Comparison of ENCODE assay signal across 18 cellular contexts in the genomic region with DNA sequence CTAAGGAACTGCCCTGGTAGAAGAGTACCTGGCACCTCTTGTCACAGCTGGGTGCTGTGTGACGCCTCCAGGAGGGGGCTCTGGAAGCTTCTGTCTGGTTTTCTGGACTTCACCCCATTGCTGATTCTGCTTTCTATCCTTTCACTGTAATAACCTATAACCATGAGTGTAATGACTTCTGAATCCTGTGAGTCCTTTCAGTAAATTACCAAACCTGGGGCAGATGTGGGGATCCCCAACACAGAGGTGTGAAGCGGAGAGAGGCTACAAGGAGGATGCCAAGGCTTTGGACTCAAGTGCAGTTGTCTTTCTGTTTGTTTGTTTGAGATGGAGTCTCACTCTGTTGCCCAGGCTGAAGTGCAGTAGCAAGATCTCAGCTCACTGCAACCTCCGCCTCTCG.
DNase-seq lines count a peak whose midpoint lies in the region; ATAC-seq and TF ChIP-seq lines count a peak whose summit lies in the region.
"Had no signal": no experiment of that assay in that cellular context is flagged by ENCODE, and none has a peak within 500 bp of the region (broad histone marks: within the 10 kb centered on the region; RNA-seq: fewer than 3 reads in every experiment).

No MANE protein-coding gene starts in this region.

- no peaks in the 10 kb centered on the region for H3K9me2 ChIP-seq in SK-N-SH

- H3K4me1 Mint-ChIP-seq in central memory CD8-positive, alpha-beta T cell = peaks cover 38% of the 10 kb centered on the region
- H3K4me1 Mint-ChIP-seq in stimulated activated naive CD8-positive, alpha-beta T cell treated with anti-CD3 and anti-CD28 coated beads, Interleukin-15, amount 100 ng/mL, for 72 hours = peaks cover 48% of the 10 kb centered on the region
- H3K4me1 Mint-ChIP-seq: H9 had no signal

- H3K9me3 ChIP-seq in SK-N-SH (no peaks in the 10 kb centered on the region), testis (no peaks in the 10 kb centered on the region)

- no peak for TF ChIP-seq RAD21 in SK-N-SH (IDR thresholded peaks at IDR 0.05; ENCODE audit: low read length)

- H3K4me3 Mint-ChIP-seq in central memory CD8-positive, alpha-beta T cell = no peak overlapping the region
- no peak overlapping the region for H3K4me3 Mint-ChIP-seq in stimulated activated naive CD8-positive, alpha-beta T cell treated with anti-CD3 and anti-CD28 coated beads, Interleukin-15, amount 100 ng/mL, for 72 hours
- H3K4me3 Mint-ChIP-seq: B cell, H9 had no signal

- 64% methylated on average over 4 of the region's 4 CpGs for WGBS in SK-N-SH (ENCODE audit: low lambda C conversion rate)
- WGBS in testis, 2 donors = 91 to 96% methylated on average over 4 of the region's 4 CpGs

- ATAC-seq in SK-N-SH treated with all-trans-retinoic acid at 6 μM for 48 hours (no peak), GM21825 (IDR thresholded peaks at IDR 0.05; ENCODE audit: unreplicated experiment) (no peak)
- no peak for ATAC-seq in central memory CD8-positive, alpha-beta T cell (replicated peaks; ENCODE audit: extremely low read depth, poor library complexity, severe bottlenecking)
- peak; percentile 73 for ATAC-seq in stimulated activated naive CD8-positive, alpha-beta T cell treated with anti-CD3 and anti-CD28 coated beads, Interleukin-15, amount 100 ng/mL, for 72 hours
- ATAC-seq: GM12878, HepG2 had no signal

- no peak overlapping the region for H3K4me3 ChIP-seq in SK-N-SH (ENCODE audit: low read depth in 2 of 2, low read length in 1 of 2)
- no peak overlapping the region for H3K4me3 ChIP-seq in testis
- H3K4me3 ChIP-seq: GM12878 had no signal

- H4K20me1 ChIP-seq in SK-N-SH (ENCODE audit: insufficient read depth) = no peaks in the 10 kb centered on the region

- H3K27me3 ChIP-seq in SK-N-SH (ENCODE audit: insufficient read depth) (no peaks in the 10 kb centered on the region), testis (no peaks in the 10 kb centered on the region)

- H3K27ac ChIP-seq in SK-N-SH (ENCODE audit: low read depth in 2 of 2, low read length in 1 of 2) (peak overlapping the region; percentile 27 to 92; a peak in 3 of 4 replicates), testis (no peak overlapping the region)
- H3K27ac ChIP-seq: 22Rv1 had no signal

- no peaks in the 10 kb centered on the region for H3F3A ChIP-seq in SK-N-SH (replicated peaks; ENCODE audit: insufficient read depth)

- H3K9ac ChIP-seq in SK-N-SH = no peak overlapping the region

- peak overlapping the region; percentile 82 for H3K27ac Mint-ChIP-seq in central memory CD8-positive, alpha-beta T cell (ENCODE audit: low read depth)
- H3K27ac Mint-ChIP-seq in stimulated activated naive CD8-positive, alpha-beta T cell treated with anti-CD3 and anti-CD28 coated beads, Interleukin-15, amount 100 ng/mL, for 72 hours = peak overlapping the region in 1 of 2 donors; percentile 42
- H3K27ac Mint-ChIP-seq: B cell had no signal

- no peaks in the 10 kb centered on the region for H3K27me3 Mint-ChIP-seq in central memory CD8-positive, alpha-beta T cell
- H3K27me3 Mint-ChIP-seq in stimulated activated naive CD8-positive, alpha-beta T cell treated with anti-CD3 and anti-CD28 coated beads, Interleukin-15, amount 100 ng/mL, for 72 hours = no peaks in the 10 kb centered on the region
- H3K27me3 Mint-ChIP-seq: B cell had no signal

- TF ChIP-seq EP300 in SK-N-SH (IDR thresholded peaks at IDR 0.05; ENCODE audit: borderline replicate concordance in 1 of 2, low read depth in 1 of 2, low read length in 1 of 2) = no peak

- intact Hi-C loops in testis (cut with DNase I; ENCODE audit: low total_unique reads) = no loop called here

- H3K79me2 ChIP-seq in SK-N-SH (ENCODE audit: insufficient read depth) = no peaks in the 10 kb centered on the region

- CTCF ChIA-PET in SK-N-SH (lab: Yijun Ruan, JAX) = interaction anchor here (1.7 to 4.4 kb wide), 2 partner anchors 141 to 146 kb away, joined by 6 to 19 read pairs; no protein-coding TSS in a partner anchor

- no peaks in the 10 kb centered on the region for H3K36me3 ChIP-seq in SK-N-SH (replicated peaks in 1 of 2; ENCODE audit: control insufficient read depth in 1 of 2, insufficient read depth in 2 of 2, low read length in 1 of 2)
- no peaks in the 10 kb centered on the region for H3K36me3 ChIP-seq in testis (ENCODE audit: low read depth, missing control alignments)

- no peak overlapping the region for H3K4me2 ChIP-seq in SK-N-SH

- no peak for TF ChIP-seq CTCF in SK-N-SH (IDR thresholded peaks at IDR 0.05)
- no peak for TF ChIP-seq CTCF in testis (IDR thresholded peaks at IDR 0.05)

- no peak for TF ChIP-seq POLR2A in testis (IDR thresholded peaks at IDR 0.05)

- no peaks in the 10 kb centered on the region for H3K9me3 Mint-ChIP-seq in central memory CD8-positive, alpha-beta T cell
- H3K9me3 Mint-ChIP-seq in stimulated activated naive CD8-positive, alpha-beta T cell treated with anti-CD3 and anti-CD28 coated beads, Interleukin-15, amount 100 ng/mL, for 72 hours = no peaks in the 10 kb centered on the region
- H3K9me3 Mint-ChIP-seq: H9 had no signal

- peaks cover 0 to 26% of the 10 kb centered on the region in 2 experiments; a peak in 2 of 4 replicates for H3K4me1 ChIP-seq in SK-N-SH (ENCODE audit: control insufficient read depth in 1 of 2, insufficient read depth in 2 of 2, low read depth in 1 of 2, low read length in 1 of 2)
- no peaks in the 10 kb centered on the region for H3K4me1 ChIP-seq in testis

- H2AFZ ChIP-seq in SK-N-SH (ENCODE audit: low read depth) = no peak overlapping the region

- H3K36me3 Mint-ChIP-seq in central memory CD8-positive, alpha-beta T cell (ENCODE audit: insufficient read depth) = peaks cover 10% of the 10 kb centered on the region

- POLR2A ChIA-PET in SK-N-SH (lab: Yijun Ruan, JAX) = no interaction called here

- DNase-seq in SK-N-SH = no peak
- DNase-seq in stimulated activated CD4-positive, alpha-beta T cell treated with anti-CD3 and anti-CD28 coated beads, Interleukin-1b, Interleukin-23, amount 100 ng/mL, for 48 hours = peak; percentile 15
- no peak for DNase-seq in stimulated activated CD4-positive, alpha-beta T cell treated with anti-CD3 and anti-CD28 coated beads, Interleukin-12 subunit alpha, Interleukin-12 subunit beta, amount 100 ng/mL, for 4 hours
- no peak for DNase-seq in central memory CD8-positive, alpha-beta T cell (ENCODE audit: low spot score in 2 of 2)
- peak in 1 of 2 donors; percentile 47 for DNase-seq in stimulated activated naive CD8-positive, alpha-beta T cell treated with anti-CD3 and anti-CD28 coated beads, Interleukin-15, amount 100 ng/mL, for 72 hours
- DNase-seq in testis = no peak
- DNase-seq: DND-41, H9, NCI-H1092, NCI-H146, NCI-H2081, NCI-H748 treated with DMSO at 0.1 percent for 48 hours had no signal

TF ChIP-seq in SK-N-SH, 30 proteins besides CTCF, POLR2A, EP300 and RAD21:
- TF ChIP-seq NFIC (IDR thresholded peaks at IDR 0.05; ENCODE audit: borderline replicate concordance) = no peak
- TF ChIP-seq YY1 (IDR thresholded peaks at IDR 0.05; ENCODE audit: low read depth) = no peak
- no peak for TF ChIP-seq USF2 (IDR thresholded peaks at IDR 0.05; ENCODE audit: borderline replicate concordance, low read depth, low read length)
- no peak for TF ChIP-seq FOXJ3 (CRISPR knock-in tag; IDR thresholded peaks at IDR 0.05)
- TF ChIP-seq ELF1 (IDR thresholded peaks at IDR 0.05) = no peak
- no peak for TF ChIP-seq MXI1 (IDR thresholded peaks at IDR 0.05; ENCODE audit: low read depth, low read length)
- TF ChIP-seq RXRA (IDR thresholded peaks at IDR 0.05; ENCODE audit: borderline replicate concordance, low read depth) = no peak
- no peak for TF ChIP-seq SIN3A (IDR thresholded peaks at IDR 0.05; ENCODE audit: borderline replicate concordance, low read depth, low read length)
- TF ChIP-seq POLR2AphosphoS5 (IDR thresholded peaks at IDR 0.05; ENCODE audit: low read depth, low read length) = no peak
TF ChIP-seq in SK-N-SH: peak in this region for 0.

TF ChIP-seq in SK-N-SH treated with all-trans-retinoic acid at 6 μM for 48 hours, 23 proteins besides CTCF, POLR2A, EP300 and RAD21 (continues in another document):
- TF ChIP-seq ZNF565 (CRISPR knock-in tag; conservative IDR thresholded peaks at IDR 0.05; ENCODE audit: low read depth) (no peak), RARB (CRISPR knock-in tag; IDR thresholded peaks at IDR 0.05) (no peak), GLIS3 (CRISPR knock-in tag; IDR thresholded peaks at IDR 0.05) (no peak), ZFP3 (CRISPR knock-in tag; IDR thresholded peaks at IDR 0.05) (no peak), CSDC2 (CRISPR knock-in tag; IDR thresholded peaks at IDR 0.05) (no peak), CREB5 (CRISPR knock-in tag; IDR thresholded peaks at IDR 0.05; ENCODE audit: low read depth) (no peak), PPARA (CRISPR knock-in tag; IDR thresholded peaks at IDR 0.05; ENCODE audit: borderline replicate concordance) (no peak), ZNF8 (CRISPR knock-in tag; IDR thresholded peaks at IDR 0.05) (no peak), BACH2 (CRISPR knock-in tag; IDR thresholded peaks at IDR 0.05; ENCODE audit: borderline replicate concordance) (no peak), ZNF70 (CRISPR knock-in tag; IDR thresholded peaks at IDR 0.05) (no peak)
- TF ChIP-seq, protein P1, sequence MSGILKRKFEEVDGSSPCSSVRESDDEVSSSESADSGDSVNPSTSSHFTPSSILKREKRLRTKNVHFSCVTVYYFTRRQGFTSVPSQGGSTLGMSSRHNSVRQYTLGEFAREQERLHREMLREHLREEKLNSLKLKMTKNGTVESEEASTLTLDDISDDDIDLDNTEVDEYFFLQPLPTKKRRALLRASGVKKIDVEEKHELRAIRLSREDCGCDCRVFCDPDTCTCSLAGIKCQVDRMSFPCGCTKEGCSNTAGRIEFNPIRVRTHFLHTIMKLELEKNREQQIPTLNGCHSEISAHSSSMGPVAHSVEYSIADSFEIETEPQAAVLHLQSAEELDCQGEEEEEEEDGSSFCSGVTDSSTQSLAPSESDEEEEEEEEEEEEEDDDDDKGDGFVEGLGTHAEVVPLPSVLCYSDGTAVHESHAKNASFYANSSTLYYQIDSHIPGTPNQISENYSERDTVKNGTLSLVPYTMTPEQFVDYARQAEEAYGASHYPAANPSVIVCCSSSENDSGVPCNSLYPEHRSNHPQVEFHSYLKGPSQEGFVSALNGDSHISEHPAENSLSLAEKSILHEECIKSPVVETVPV (CRISPR knock-in tag; IDR thresholded peaks at IDR 0.05) = no peak

Comparison
In these comparisons a context has a peak if more than half of its experiments do, and no peak if none do; other contexts are left out.
1. H3K27ac ChIP-seq: peak in SK-N-SH (2 of 2); none in testis (0 of 2).